Comparison of ENCODE assay signal across 8 cellular contexts in genomic region chr7:100344560-100345287, GRCh38. TPM values are rescaled to one million over a fixed set of nuclear protein-coding genes. Genes with fewer than 3 reads are reported as not detected.
DNase-seq lines count a peak whose midpoint lies in the region; ATAC-seq and TF ChIP-seq lines count a peak whose summit lies in the region.
"Not testable (repeated sequence)": the region's sequence is repeated elsewhere in the genome, so short reads cannot be mapped to it uniquely, and the experiment has no call there.

No MANE protein-coding gene starts in this region.

- peaks cover 39% of the 10 kb centered on the region for H3K36me3 Mint-ChIP-seq in T-cell

- H3K27ac Mint-ChIP-seq in T-cell, result peak overlapping the region; percentile 91 to 97

- POLR2A ChIA-PET in IMR-90 (lab: Charles Lee; ENCODE audit: unreplicated experiment); T-cell (lab: Charles Lee): not testable (repeated sequence)

- H3K18ac ChIP-seq in IMR-90 (ENCODE audit: low read depth, low read length), result not testable (repeated sequence)

- not testable (repeated sequence) for H3K4me1 ChIP-seq in IMR-90 (ENCODE audit: control insufficient read depth, insufficient read depth, low read length)

- not testable (repeated sequence) for H3K4me3 ChIP-seq in IMR-90 (ENCODE audit: insufficient read depth, low read depth, low read length); neural cell (ENCODE audit: low read length)

- TF ChIP-seq CTCF in IMR-90 (conservative IDR thresholded peaks at IDR 0.05; ENCODE audit: low read depth, low read length), result peak; percentile 30; the same call in 1 of the 2 replicates
- peak; percentile 47 for TF ChIP-seq CTCF in neural cell (IDR thresholded peaks at IDR 0.05; ENCODE audit: poor library complexity, severe bottlenecking)

- not testable (repeated sequence) for H3K4ac ChIP-seq in IMR-90 (ENCODE audit: low read depth, low read length)

- not testable (repeated sequence) for H2BK15ac ChIP-seq in IMR-90 (ENCODE audit: low read depth, low read length)

- H3K27me3 ChIP-seq in IMR-90 (ENCODE audit: control insufficient read depth, insufficient read depth, low read length); neural cell (ENCODE audit: insufficient read depth, low read depth, low read length): not testable (repeated sequence)

- peak; percentile 79 for DNase-seq in ELR (ENCODE audit: low read depth)
- peak; percentile 71 for DNase-seq in IMR-90
- DNase-seq in T-cell, result peak; percentile 23 to 91 (median 81)
- DNase-seq in activated T-helper 9 cell treated with anti-CD3 and anti-CD28 coated beads, Interleukin-2, amount 50 U/mL, for 16 hours (ENCODE audit: low read depth), result peak; percentile 67
- peak; percentile 26 for DNase-seq in fibroblast of gingiva (ENCODE audit: low read depth)
- DNase-seq in stimulated activated CD8-positive, alpha-beta memory T cell treated with anti-CD3 and anti-CD28 coated beads, Interleukin-7, amount 100 ng/mL, for 1 hour (ENCODE audit: low read depth in 2 of 2), result peak; percentile 49 to 53

- TF ChIP-seq EP300 in neural cell (conservative IDR thresholded peaks at IDR 0.05; ENCODE audit: poor library complexity, severe bottlenecking), result not testable (repeated sequence)

- H3K9me3 Mint-ChIP-seq in T-cell, result not testable (repeated sequence)

- H3K9me2 ChIP-seq in neural cell (ENCODE audit: insufficient read depth, low read length), result not testable (repeated sequence)

- intact Hi-C loops in IMR-90 (cut with micrococcal nuclease), result loop anchor here (1.0 kb wide), 1 partner anchor 212 kb away; no protein-coding TSS in a partner anchor

- H3K79me2 ChIP-seq in neural cell (replicated peaks; ENCODE audit: insufficient read depth, low read length), result not testable (repeated sequence)

- not testable (repeated sequence) for H4K5ac ChIP-seq in IMR-90 (ENCODE audit: low read depth, low read length)

- not testable (repeated sequence) for H3K27me3 Mint-ChIP-seq in T-cell

- H4K91ac ChIP-seq in IMR-90 (ENCODE audit: insufficient read depth, low read depth, low read length), result not testable (repeated sequence)

- not testable (repeated sequence) for H2AK5ac ChIP-seq in IMR-90 (ENCODE audit: low read depth, low read length)

- not testable (repeated sequence) for H3K4me2 ChIP-seq in IMR-90 (ENCODE audit: low read depth, low read length); neural cell (ENCODE audit: low read length)

- 0 out of 2 replicates have a peak overlapping the region, but pooled peaks have one; percentile 1 for H3K27ac ChIP-seq in IMR-90 (ENCODE audit: insufficient read depth, low read length)
- H3K27ac ChIP-seq in neural cell (ENCODE audit: low read length), result not testable (repeated sequence)

- not testable (repeated sequence) for H3F3A ChIP-seq in neural cell (ENCODE audit: insufficient read depth, low read length, poor library complexity, severe bottlenecking)

- H4K8ac ChIP-seq in IMR-90 (ENCODE audit: low read depth in 2 of 2, low read length in 2 of 2), result not testable (repeated sequence)

- not testable (repeated sequence) for H3K9me1 ChIP-seq in IMR-90 (ENCODE audit: insufficient read depth, low read length)

- not testable (repeated sequence) for TF ChIP-seq RAD21 in IMR-90 (IDR thresholded peaks at IDR 0.05; ENCODE audit: low read length); neural cell (conservative IDR thresholded peaks at IDR 0.05)

- ATAC-seq in GM21723 (IDR thresholded peaks at IDR 0.05; ENCODE audit: unreplicated experiment), result peak; percentile 77
- ATAC-seq in IMR-90 (ENCODE audit: low read depth), result peak; percentile 98
- peak; percentile 76 to 80 (median 78) for ATAC-seq in T-cell (replicated peaks in 1 of 4)

- TF ChIP-seq POLR2A in IMR-90 (IDR thresholded peaks at IDR 0.05; ENCODE audit: low read depth, low read length), result not testable (repeated sequence)

- H3K4me1 Mint-ChIP-seq in T-cell, result peaks cover 17 to 36% (median 27%) of the 10 kb centered on the region in 3 donors

- in situ Hi-C loops in IMR-90 (cut with MboI; ENCODE audit: low sequenced_read_pairs), result loop anchor here (10.0 kb wide), 1 partner anchor 210 kb away; no protein-coding TSS in a partner anchor

- CTCF ChIA-PET in IMR-90 (lab: Yijun Ruan, JAX), result not testable (repeated sequence)
- CTCF ChIA-PET in T-cell (lab: Charles Lee), result interaction anchor here in 1 of 2 donors (0.6 to 0.8 kb wide), 2 partner anchors 212 to 262 kb away, joined by 3 read pairs; no protein-coding TSS in a partner anchor

- not testable (repeated sequence) for H3K23ac ChIP-seq in IMR-90 (ENCODE audit: low read depth, low read length)

- H3K36me3 ChIP-seq in IMR-90 (ENCODE audit: control insufficient read depth, insufficient read depth, low read length), result peaks cover 34% of the 10 kb centered on the region
- H3K36me3 ChIP-seq in neural cell (ENCODE audit: insufficient read depth, low read length), result not testable (repeated sequence)

- not testable (repeated sequence) for H2AK9ac ChIP-seq in IMR-90 (replicated peaks; ENCODE audit: low read depth, low read length, poor library complexity)

- not testable (repeated sequence) for H3K9ac ChIP-seq in IMR-90 (ENCODE audit: low read depth, low read length); neural cell (ENCODE audit: low read length)

- not testable (repeated sequence) for H3K14ac ChIP-seq in IMR-90 (replicated peaks; ENCODE audit: low read depth, low read length)

- H3K79me1 ChIP-seq in IMR-90 (ENCODE audit: low read depth in 1 of 2, low read length in 2 of 2), result peaks cover 20 to 23% of the 10 kb centered on the region in 2 experiments

- peak overlapping the region; percentile 55 to 73 (median 72) for H3K4me3 Mint-ChIP-seq in T-cell

- H4K20me1 ChIP-seq in IMR-90 (ENCODE audit: insufficient read depth, low read length); neural cell (ENCODE audit: insufficient read depth): not testable (repeated sequence)

- not testable (repeated sequence) for H2AFZ ChIP-seq in IMR-90 (replicated peaks; ENCODE audit: low read length, poor library complexity); neural cell (ENCODE audit: low read depth, low read length)

- not testable (repeated sequence) for H3K9me3 ChIP-seq in IMR-90 (ENCODE audit: control insufficient read depth, insufficient read depth, low read length); neural cell (ENCODE audit: low read length)

- not testable (repeated sequence) for BruUV-seq in IMR-90 (replicated peaks; lab: Mats Ljungman, UMichigan)

- H2BK120ac ChIP-seq in IMR-90 (ENCODE audit: low read depth, low read length), result not testable (repeated sequence)

- 100% methylated on average over 2 of the region's 13 CpGs; no CpG with 5 or more reads in 1 of the 2 experiments for WGBS in IMR-90 (ENCODE audit: extremely low coverage in 2 of 2, insufficient read length in 1 of 2), 2 experiments

- not testable (repeated sequence) for H3K56ac ChIP-seq in IMR-90 (ENCODE audit: extremely low read depth, insufficient read depth, low read length)

- H2BK5ac ChIP-seq in IMR-90 (ENCODE audit: low read depth, low read length, poor library complexity, severe bottlenecking), result not testable (repeated sequence)

- not testable (repeated sequence) for H2BK20ac ChIP-seq in IMR-90 (ENCODE audit: low read depth, low read length)

- dilution Hi-C loops in IMR-90 (cut with HindIII; ENCODE audit: low sequenced_read_pairs, unreplicated experiment), result not testable (repeated sequence)

TF ChIP-seq in IMR-90, 13 proteins besides CTCF, POLR2A, EP300 and RAD21:
- peak; percentile 88 for TF ChIP-seq BHLHE40 (IDR thresholded peaks at IDR 0.05; ENCODE audit: low read depth, low read length)
- peak; percentile 85 for TF ChIP-seq FOS (IDR thresholded peaks at IDR 0.05; ENCODE audit: low read depth, low read length)
- peak; percentile 89 for TF ChIP-seq USF2 (IDR thresholded peaks at IDR 0.05; ENCODE audit: low read depth, low read length)

RNA-seq across cellular contexts. Expression of gene PILRB, which starts 13.2 kb away (rescaled TPM):
- 3.3 and 3.4 TPM in 2 replicates for total RNA-seq in IMR-90 (2012; rRNA removed)
- polyA plus RNA-seq in IMR-90 (2012; rRNA removed), result 22.1 and 22.2 TPM in 2 replicates
- 7.7 TPM in 2 replicates for polyA plus RNA-seq in IMR-90 (2012; cell fraction: cytosol; rRNA removed)
- polyA plus RNA-seq in IMR-90 (2012; cell fraction: nucleus; rRNA removed; ENCODE audit: low replicate concordance), result 142 and 264 TPM in 2 replicates
- total RNA-seq in T-cell, result 100 to 1,000 TPM in 3 of 5 donors, 10 to 100 TPM in 2; 91.2 to 117 (median 102) TPM
- polyA plus RNA-seq in neural cell, result 222 and 274 TPM in 2 replicates
- polyA minus RNA-seq in neural cell, result 52.0 and 53.3 TPM in 2 replicates

RNA-seq across cellular contexts. Expression of gene PILRA, which starts 28.6 kb away (rescaled TPM):
- total RNA-seq in IMR-90 (2012; rRNA removed) (not detected in 2 replicates), T-cell (10 to 100 TPM in 2 of 5 donors, 1 to 10 TPM in 3; 3.7 to 19.3 (median 7.1) TPM)
- polyA plus RNA-seq in IMR-90 (2012; rRNA removed) (0.13 and 0.56 TPM in 2 replicates), neural cell (23.7 and 29.2 TPM in 2 replicates)
- polyA plus RNA-seq in IMR-90 (2012; cell fraction: cytosol; rRNA removed), result 0.29 TPM in 1 of 2 replicates, not detected in the other
- 3.6 and 4.6 TPM in 2 replicates for polyA plus RNA-seq in IMR-90 (2012; cell fraction: nucleus; rRNA removed; ENCODE audit: low replicate concordance)
- polyA minus RNA-seq in neural cell, result 7.2 and 10.2 TPM in 2 replicates

RNA-seq across cellular contexts. Expression of gene SPDYE3, which starts 37.2 kb away (rescaled TPM):
- not detected in 2 replicates for total RNA-seq in IMR-90 (2012; rRNA removed)
- polyA plus RNA-seq in IMR-90 (2012; rRNA removed), result not detected in 2 replicates
- not detected in 2 replicates for polyA plus RNA-seq in IMR-90 (2012; cell fraction: cytosol; rRNA removed)
- polyA plus RNA-seq in IMR-90 (2012; cell fraction: nucleus; rRNA removed; ENCODE audit: low replicate concordance), result not detected in 2 replicates
- not detected for total RNA-seq in T-cell
- polyA plus RNA-seq in neural cell, result not detected in 2 replicates
- not detected in 2 replicates for polyA minus RNA-seq in neural cell

Comparison
In these comparisons a context has a peak if more than half of its experiments do, and no peak if none do; other contexts are left out.
1. DNase-seq: peak in every context shown above with its lines; median percentile 81 in T-cell; 79 in ELR; 71 in IMR-90; 67 in activated T-helper 9 cell treated with anti-CD3 and anti-CD28 coated beads, Interleukin-2, amount 50 U/mL, for 16 hours; 51 in stimulated activated CD8-positive, alpha-beta memory T cell treated with anti-CD3 and anti-CD28 coated beads, Interleukin-7, amount 100 ng/mL, for 1 hour; 26 in fibroblast of gingiva.
2. RNA of gene PILRB, which starts 13.2 kb away (total RNA-seq): 91.2 to 117 TPM in T-cell; 3.3 to 3.4 TPM in IMR-90; every median in the first group is over 10 times any median in the second.
3. Peak in every context shown above with its lines, with median percentiles within 50 percentile points of each other: ATAC-seq.